In genomic region chr17:41666336-41666680, GRCh38 we compare ENCODE assay signal across 8 cellular contexts. TPM values are rescaled to one million over a fixed set of nuclear protein-coding genes. Genes with fewer than 3 reads are reported as not detected.
A peak's percentile ranks its signal among the peaks of the same experiment; 100 is the strongest.
DNase-seq lines count a peak whose midpoint lies in the region; ATAC-seq, FAIRE-seq and TF ChIP-seq lines count a peak whose summit lies in the region.

No MANE protein-coding gene starts in this region.

- peak overlapping the region; percentile 91 to 100 (median 98) for H3K27ac Mint-ChIP-seq in CD4-positive, CD25-positive, alpha-beta regulatory T cell
- H3K27ac Mint-ChIP-seq in activated naive CD8-positive, alpha-beta T cell treated with anti-CD3 and anti-CD28 coated beads, Interleukin-2, amount 50 U/mL, for 24 hours = peak overlapping the region; percentile 99

- no peaks in the 10 kb centered on the region for H3K36me3 Mint-ChIP-seq in CD4-positive, CD25-positive, alpha-beta regulatory T cell
- H3K36me3 Mint-ChIP-seq in activated naive CD8-positive, alpha-beta T cell treated with anti-CD3 and anti-CD28 coated beads, Interleukin-2, amount 50 U/mL, for 24 hours (ENCODE audit: low read depth) = no peaks in the 10 kb centered on the region

- H4K20me1 ChIP-seq in hepatocyte (ENCODE audit: insufficient read depth, poor library complexity, severe bottlenecking) = no peaks in the 10 kb centered on the region

- peaks cover 0 to 40% (median 27%) of the 10 kb centered on the region in 4 donors for H3K4me1 Mint-ChIP-seq in CD4-positive, CD25-positive, alpha-beta regulatory T cell
- H3K4me1 Mint-ChIP-seq in activated naive CD8-positive, alpha-beta T cell treated with anti-CD3 and anti-CD28 coated beads, Interleukin-2, amount 50 U/mL, for 24 hours = peaks cover 48% of the 10 kb centered on the region

- H3K27me3 ChIP-seq in CD4-positive, CD25-positive, alpha-beta regulatory T cell (ENCODE audit: control insufficient read depth, insufficient read depth, low read length) = no peaks in the 10 kb centered on the region
- no peaks in the 10 kb centered on the region for H3K27me3 ChIP-seq in hepatocyte

- H2AFZ ChIP-seq in hepatocyte = peak overlapping the region; percentile 82

- H3K9me3 Mint-ChIP-seq in CD4-positive, CD25-positive, alpha-beta regulatory T cell = no peaks in the 10 kb centered on the region
- H3K9me3 Mint-ChIP-seq in activated naive CD8-positive, alpha-beta T cell treated with anti-CD3 and anti-CD28 coated beads, Interleukin-2, amount 50 U/mL, for 24 hours = no peaks in the 10 kb centered on the region

- FAIRE-seq in urothelium cell line (lab: Jason Lieb, UNC) = no peak

- H3K79me2 ChIP-seq in hepatocyte = no peaks in the 10 kb centered on the region

- H3K9me3 ChIP-seq in CD4-positive, CD25-positive, alpha-beta regulatory T cell (ENCODE audit: control insufficient read depth in 2 of 2, low read length in 2 of 2) = no peaks in the 10 kb centered on the region
- H3K9me3 ChIP-seq in hepatocyte (ENCODE audit: low read depth) = no peaks in the 10 kb centered on the region

- DNase-seq in CD4-positive, CD25-positive, alpha-beta regulatory T cell = peak in 2 of 3 donors; percentile 81 to 82
- DNase-seq in HT1080 (ENCODE audit: low read depth) = peak; percentile 61
- DNase-seq in SHP77 treated with DMSO at 0.1 percent for 48 hours (lab: John Stamatoyannopoulos, UW) = peak; percentile 42
- DNase-seq in activated naive CD8-positive, alpha-beta T cell treated with anti-CD3 and anti-CD28 coated beads, Interleukin-2, amount 50 U/mL, for 24 hours = peak; percentile 80
- peak; percentile 75 for DNase-seq in hepatocyte (ENCODE audit: low spot score)
- DNase-seq in stimulated activated CD4-positive, alpha-beta T cell treated with anti-CD3 and anti-CD28 coated beads, Interleukin-12 subunit alpha, Interleukin-12 subunit beta, amount 100 ng/mL, for 24 hours (ENCODE audit: low read depth in 2 of 2) = peak; percentile 54 to 66
- DNase-seq in urothelium cell line (ENCODE audit: low spot score) = no peak

- no peaks in the 10 kb centered on the region for H3K36me3 ChIP-seq in CD4-positive, CD25-positive, alpha-beta regulatory T cell (ENCODE audit: control insufficient read depth, insufficient read depth, low read length)
- H3K36me3 ChIP-seq in hepatocyte (replicated peaks; ENCODE audit: insufficient read depth, low read depth) = no peaks in the 10 kb centered on the region

- no peaks in the 10 kb centered on the region for H3K9me2 ChIP-seq in hepatocyte (replicated peaks; ENCODE audit: insufficient read depth)

- peak overlapping the region; percentile 92 to 95 (median 95) for H3K4me3 Mint-ChIP-seq in CD4-positive, CD25-positive, alpha-beta regulatory T cell
- peak overlapping the region; percentile 82 for H3K4me3 Mint-ChIP-seq in activated naive CD8-positive, alpha-beta T cell treated with anti-CD3 and anti-CD28 coated beads, Interleukin-2, amount 50 U/mL, for 24 hours

- H3K27me3 Mint-ChIP-seq in CD4-positive, CD25-positive, alpha-beta regulatory T cell = peaks cover 18% of the 10 kb centered on the region
- peaks cover 2% of the 10 kb centered on the region for H3K27me3 Mint-ChIP-seq in activated naive CD8-positive, alpha-beta T cell treated with anti-CD3 and anti-CD28 coated beads, Interleukin-2, amount 50 U/mL, for 24 hours

- H3K4me3 ChIP-seq in CD4-positive, CD25-positive, alpha-beta regulatory T cell (ENCODE audit: low read depth, low read length) = peak overlapping the region; percentile 64
- H3K4me3 ChIP-seq in hepatocyte = peak overlapping the region; percentile 38

- 8% methylated on average over 13 of the region's 14 CpGs for WGBS in hepatocyte (ENCODE audit: low lambda C conversion rate, missing lambda C conversion rate)

- H3K4me1 ChIP-seq in CD4-positive, CD25-positive, alpha-beta regulatory T cell (ENCODE audit: control insufficient read depth, insufficient read depth, low read length, poor library complexity, severe bottlenecking) = peaks cover 30% of the 10 kb centered on the region
- peaks cover 19% of the 10 kb centered on the region for H3K4me1 ChIP-seq in hepatocyte (ENCODE audit: insufficient read depth)

- peak; percentile 48 to 50 for ATAC-seq in CD4-positive, CD25-positive, alpha-beta regulatory T cell (ENCODE audit: low read depth in 2 of 2)
- peak; percentile 37 for ATAC-seq in GM21381 (IDR thresholded peaks at IDR 0.05; ENCODE audit: unreplicated experiment)
- ATAC-seq in activated naive CD8-positive, alpha-beta T cell treated with anti-CD3 and anti-CD28 coated beads, Interleukin-2, amount 50 U/mL, for 24 hours = peak; percentile 67

- H3K27ac ChIP-seq in CD4-positive, CD25-positive, alpha-beta regulatory T cell (ENCODE audit: insufficient read depth, low read length, poor library complexity, severe bottlenecking) = peak overlapping the region; percentile 98
- H3K27ac ChIP-seq in hepatocyte = peak overlapping the region; percentile 94

- peak overlapping the region; percentile 96 for H3K4me2 ChIP-seq in hepatocyte

- TF ChIP-seq CTCF in hepatocyte (IDR thresholded peaks at IDR 0.05; ENCODE audit: poor library complexity) = no peak

RNA-seq across cellular contexts. Expression of gene EIF1, which starts 22.4 kb away (rescaled TPM):
- total RNA-seq in CD4-positive, CD25-positive, alpha-beta regulatory T cell = 2,625 TPM
- 1,000 to 10,000 TPM; 1,357 to 1,617 (median 1,453) TPM for polyA plus RNA-seq in CD4-positive, CD25-positive, alpha-beta regulatory T cell
- 78.2 and 312 TPM in 2 replicates for total RNA-seq in HT1080 (2014; rRNA removed; shearing (Covaris generic))
- 402 and 484 TPM in 2 replicates for polyA plus RNA-seq in HT1080 (2015; cell fraction: cytosol; rRNA removed)
- 465 and 478 TPM in 2 replicates for polyA plus RNA-seq in HT1080 (2015; cell fraction: nucleus; rRNA removed)
- 180 and 192 TPM in 2 replicates for total RNA-seq in hepatocyte
- 977 and 989 TPM in 2 replicates for polyA plus RNA-seq in hepatocyte

RNA-seq across cellular contexts. Expression of gene KRT17, which starts 41.9 kb away (rescaled TPM):
- total RNA-seq in CD4-positive, CD25-positive, alpha-beta regulatory T cell = not detected
- not detected for polyA plus RNA-seq in CD4-positive, CD25-positive, alpha-beta regulatory T cell
- 0.72 and 1.6 TPM in 2 replicates for total RNA-seq in HT1080 (2014; rRNA removed; shearing (Covaris generic))
- 1.9 and 2.4 TPM in 2 replicates for polyA plus RNA-seq in HT1080 (2015; cell fraction: cytosol; rRNA removed)
- 0.49 and 2.1 TPM in 2 replicates for polyA plus RNA-seq in HT1080 (2015; cell fraction: nucleus; rRNA removed)
- total RNA-seq in hepatocyte = 41.5 and 59.5 TPM in 2 replicates
- polyA plus RNA-seq in hepatocyte = 118 and 145 TPM in 2 replicates

RNA-seq across cellular contexts. Expression of gene GAST, which starts 45.8 kb away (rescaled TPM):
- total RNA-seq in CD4-positive, CD25-positive, alpha-beta regulatory T cell = not detected
- polyA plus RNA-seq in CD4-positive, CD25-positive, alpha-beta regulatory T cell = not detected
- total RNA-seq in HT1080 (2014; rRNA removed; shearing (Covaris generic)) = not detected in 2 replicates
- polyA plus RNA-seq in HT1080 (2015; cell fraction: cytosol; rRNA removed) = not detected in 2 replicates
- polyA plus RNA-seq in HT1080 (2015; cell fraction: nucleus; rRNA removed) = not detected in 2 replicates
- total RNA-seq in hepatocyte = not detected in 2 replicates
- 2.3 TPM in 1 of 2 replicates, not detected in the other for polyA plus RNA-seq in hepatocyte

RNA-seq across cellular contexts. Expression of gene KRT16, which starts 53.7 kb away (rescaled TPM):
- total RNA-seq in CD4-positive, CD25-positive, alpha-beta regulatory T cell = not detected
- not detected for polyA plus RNA-seq in CD4-positive, CD25-positive, alpha-beta regulatory T cell
- total RNA-seq in HT1080 (2014; rRNA removed; shearing (Covaris generic)) = not detected in 2 replicates
- polyA plus RNA-seq in HT1080 (2015; cell fraction: cytosol; rRNA removed) = 0.06 TPM in 1 of 2 replicates, not detected in the other
- 0.07 TPM in 1 of 2 replicates, not detected in the other for polyA plus RNA-seq in HT1080 (2015; cell fraction: nucleus; rRNA removed)
- total RNA-seq in hepatocyte = 0.90 and 1.1 TPM in 2 replicates
- polyA plus RNA-seq in hepatocyte = 2.5 and 4.8 TPM in 2 replicates

Comparison
In these comparisons a context has a peak if more than half of its experiments do, and no peak if none do; other contexts are left out.
1. RNA of gene KRT17, which starts 41.9 kb away (total RNA-seq): 41.5 to 59.5 TPM in hepatocyte; 0.72 to 1.6 TPM in HT1080 and not detected in CD4-positive, CD25-positive, alpha-beta regulatory T cell (single experiment); every median in the first group is over 10 times any median in the second.
2. Peak in every context shown above with its lines, with median percentiles within 50 percentile points of each other: ATAC-seq.